11 cellular contexts compared by ENCODE assay signal in genomic region chr14:75341639-75342038, GRCh38.
A peak's percentile ranks its signal among the peaks of the same experiment; 100 is the strongest.
DNase-seq lines count a peak whose midpoint lies in the region.
"Had no signal": no experiment of that assay in that cellular context is flagged by ENCODE, and none has a peak within 500 bp of the region (broad histone marks: within the 10 kb centered on the region; RNA-seq: fewer than 3 reads in every experiment).

No MANE protein-coding gene starts in this region.

- H3K27ac ChIP-seq in adipose tissue (ENCODE audit: low read depth, low read length) (peak overlapping the region; percentile 90), layer of hippocampus (ENCODE audit: low read depth, low read length) (peak overlapping the region; percentile 79), substantia nigra (ENCODE audit: low read depth, low read length, poor library complexity, severe bottlenecking) (peak overlapping the region; percentile 74)

- no peaks in the 10 kb centered on the region for H3K27me3 ChIP-seq in layer of hippocampus (ENCODE audit: control insufficient read depth, insufficient read depth, low read length)

- DNase-seq in KG1 (lab: John Stamatoyannopoulos, UW) (peak; percentile 59), substantia nigra (lab: John Stamatoyannopoulos, UW) (no peak), iPS-NIHi11 (ENCODE audit: low spot score) (no peak), AG08395 (ENCODE audit: low spot score) (no peak), COR-L47 (lab: John Stamatoyannopoulos, UW) (no peak)
- no peak for DNase-seq in activated CD4-positive, CD25-positive, alpha-beta regulatory T cell (lab: John Stamatoyannopoulos, UW)
- DNase-seq: activated CD8-positive, alpha-beta memory T cell treated with anti-CD3 and anti-CD28 coated beads, Interleukin-2, amount 50 U/mL, for 4 hours; NCI-H446 treated with DMSO at 0.1 percent for 48 hours; T-helper 1 cell had no signal
